In genomic region chr5:132293992-132294727, GRCh38 we compare ENCODE assay signal across 2 cellular contexts.
A peak's percentile ranks its signal among the peaks of the same experiment; 100 is the strongest.
TF ChIP-seq lines count a peak whose summit lies in the region.

Gene SLC22A4, plus strand, starts transcription at chr5:132294394. Its CDS starts 223 bp downstream, at chr5:132294617.

TF ChIP-seq in A549, 52 proteins besides CTCF, POLR2A, EP300 and RAD21 (continued from another document):
- peak; percentile 84; the same call in 1 of the 3 replicates for TF ChIP-seq BCL3 (IDR thresholded peaks at IDR 0.05)
- no peak for TF ChIP-seq CHD4 (IDR thresholded peaks at IDR 0.05; ENCODE audit: borderline replicate concordance)
- TF ChIP-seq KDM1A (IDR thresholded peaks at IDR 0.05; ENCODE audit: low read depth): no peak
- TF ChIP-seq HEYL (CRISPR knock-in tag; IDR thresholded peaks at IDR 0.05): no peak
- peak; percentile 18; the same call in 1 of the 2 replicates for TF ChIP-seq PHF8 (IDR thresholded peaks at IDR 0.05; ENCODE audit: borderline replicate concordance, low read depth)
- no peak for TF ChIP-seq FOXS1 (CRISPR knock-in tag; IDR thresholded peaks at IDR 0.05)
- no peak for TF ChIP-seq ATOH8 (CRISPR knock-in tag; IDR thresholded peaks at IDR 0.05; ENCODE audit: low read depth)

TF ChIP-seq in WTC11, 78 proteins besides CTCF, POLR2A, EP300 and RAD21 (continued from another document and continues in another):
- no peak for TF ChIP-seq ARID4B (CRISPR knock-in tag; IDR thresholded peaks at IDR 0.05; ENCODE audit: borderline replicate concordance)
- no peak for TF ChIP-seq ZNF512 (CRISPR knock-in tag; IDR thresholded peaks at IDR 0.05; ENCODE audit: borderline replicate concordance)
- no peak for TF ChIP-seq TP53 (CRISPR knock-in tag; IDR thresholded peaks at IDR 0.05)
- TF ChIP-seq JAZF1 (CRISPR knock-in tag; IDR thresholded peaks at IDR 0.05): no peak
- TF ChIP-seq ZNF232 (CRISPR knock-in tag; IDR thresholded peaks at IDR 0.05): no peak
- TF ChIP-seq OVOL2 (CRISPR knock-in tag; IDR thresholded peaks at IDR 0.05; ENCODE audit: borderline replicate concordance): no peak
- no peak for TF ChIP-seq ZNF121 (CRISPR knock-in tag; IDR thresholded peaks at IDR 0.05)
- TF ChIP-seq ETV6 (CRISPR knock-in tag; IDR thresholded peaks at IDR 0.05): peak; percentile 48
- TF ChIP-seq E2F5 (CRISPR knock-in tag; IDR thresholded peaks at IDR 0.05): 0 out of 2 replicates have a peak, but pooled peaks have one; percentile 32
- no peak for TF ChIP-seq RORB (CRISPR knock-in tag; IDR thresholded peaks at IDR 0.05)
- peak; percentile 52; the same call in 1 of the 2 replicates for TF ChIP-seq FOXP1 (CRISPR knock-in tag; IDR thresholded peaks at IDR 0.05; ENCODE audit: borderline replicate concordance)
- peak; percentile 54; the same call in 1 of the 2 replicates for TF ChIP-seq ZBTB43 (CRISPR knock-in tag; IDR thresholded peaks at IDR 0.05)
- TF ChIP-seq TEAD1 (CRISPR knock-in tag; IDR thresholded peaks at IDR 0.05): peak; percentile 24; the same call in 1 of the 2 replicates
- no peak for TF ChIP-seq ZNF219 (CRISPR knock-in tag; IDR thresholded peaks at IDR 0.05; ENCODE audit: borderline replicate concordance)
- no peak for TF ChIP-seq NFYB (CRISPR knock-in tag; conservative IDR thresholded peaks at IDR 0.05; ENCODE audit: low read depth)
- no peak for TF ChIP-seq AFF4 (CRISPR knock-in tag; IDR thresholded peaks at IDR 0.05; ENCODE audit: borderline replicate concordance)
- peak; percentile 80 for TF ChIP-seq USF2 (CRISPR knock-in tag; IDR thresholded peaks at IDR 0.05)
- TF ChIP-seq ZNF532 (CRISPR knock-in tag; IDR thresholded peaks at IDR 0.05; ENCODE audit: borderline replicate concordance): no peak
- peak; percentile 5; the same call in 1 of the 2 replicates for TF ChIP-seq JUN (CRISPR knock-in tag; IDR thresholded peaks at IDR 0.05)
- TF ChIP-seq ATF2 (CRISPR knock-in tag; IDR thresholded peaks at IDR 0.05; ENCODE audit: borderline replicate concordance, low read depth): no peak
- TF ChIP-seq ZBTB21 (CRISPR knock-in tag; IDR thresholded peaks at IDR 0.05; ENCODE audit: borderline replicate concordance): no peak
- no peak for TF ChIP-seq ERG (CRISPR knock-in tag; IDR thresholded peaks at IDR 0.05)
- no peak for TF ChIP-seq MXD4 (CRISPR knock-in tag; IDR thresholded peaks at IDR 0.05; ENCODE audit: borderline replicate concordance)
- TF ChIP-seq ZNF416 (CRISPR knock-in tag; IDR thresholded peaks at IDR 0.05): no peak
- TF ChIP-seq CREB1 (CRISPR knock-in tag; IDR thresholded peaks at IDR 0.05): no peak
- no peak for TF ChIP-seq MYBL2 (CRISPR knock-in tag; IDR thresholded peaks at IDR 0.05)
- no peak for TF ChIP-seq FOXJ3 (CRISPR knock-in tag; IDR thresholded peaks at IDR 0.05; ENCODE audit: borderline replicate concordance)
- TF ChIP-seq PREB (CRISPR knock-in tag; IDR thresholded peaks at IDR 0.05; ENCODE audit: borderline replicate concordance): no peak
- no peak for TF ChIP-seq ZNF138 (CRISPR knock-in tag; conservative IDR thresholded peaks at IDR 0.05)
- TF ChIP-seq PRRX2 (CRISPR knock-in tag; IDR thresholded peaks at IDR 0.05): no peak
- TF ChIP-seq GRHL2 (CRISPR knock-in tag; IDR thresholded peaks at IDR 0.05; ENCODE audit: insufficient replicate concordance, severe bottlenecking): no peak
- TF ChIP-seq SMAD3 (CRISPR knock-in tag; IDR thresholded peaks at IDR 0.05; ENCODE audit: borderline replicate concordance): no peak
- TF ChIP-seq NR1H2 (CRISPR knock-in tag; IDR thresholded peaks at IDR 0.05): no peak
